ENCODE assay signal across 1 cellular context in genomic region chr13:60220072-60220471, GRCh38.
TF ChIP-seq lines count a peak whose summit lies in the region.

No MANE protein-coding gene starts in this region.

TF ChIP-seq in K562, 482 proteins besides CTCF, POLR2A, EP300 and RAD21 (continued from another document and continues in another):
- no peak for TF ChIP-seq ZBTB43 (CRISPR knock-in tag; IDR thresholded peaks at IDR 0.05)
- TF ChIP-seq ZNF695 (CRISPR knock-in tag; IDR thresholded peaks at IDR 0.05) = no peak
- no peak for TF ChIP-seq ETS1 (conservative IDR thresholded peaks at IDR 0.05; ENCODE audit: control insufficient read depth, low read depth, low read length)
- no peak for TF ChIP-seq MAFK (IDR thresholded peaks at IDR 0.05; ENCODE audit: low read length)
- TF ChIP-seq NFATC3 (IDR thresholded peaks at IDR 0.05) = no peak
- peak; percentile 64 for TF ChIP-seq MTA2 (IDR thresholded peaks at IDR 0.05; ENCODE audit: low read depth)
- TF ChIP-seq E4F1 (CRISPR knock-in tag; IDR thresholded peaks at IDR 0.05; ENCODE audit: borderline replicate concordance) = no peak
- no peak for TF ChIP-seq ZFX (CRISPR knock-in tag; IDR thresholded peaks at IDR 0.05)
- TF ChIP-seq ZNF24 (IDR thresholded peaks at IDR 0.05) = no peak
- TF ChIP-seq MYBL2 (IDR thresholded peaks at IDR 0.05; ENCODE audit: low read depth) = no peak
- TF ChIP-seq MYBL2 (CRISPR knock-in tag; IDR thresholded peaks at IDR 0.05; ENCODE audit: borderline replicate concordance) = no peak
- peak in 1 of 2 experiments; percentile 60; a peak in 1 of 4 replicates for TF ChIP-seq ZMIZ1 (IDR thresholded peaks at IDR 0.05; ENCODE audit: low read depth in 2 of 2, low read length in 2 of 2)
- TF ChIP-seq CAMTA2 (CRISPR knock-in tag; conservative IDR thresholded peaks at IDR 0.05) = no peak
- TF ChIP-seq MBD2 (IDR thresholded peaks at IDR 0.05; ENCODE audit: borderline replicate concordance, low read depth) = no peak
- TF ChIP-seq ARID3A (IDR thresholded peaks at IDR 0.05; ENCODE audit: borderline replicate concordance, low read depth, low read length) = peak; percentile 79; the same call in 1 of the 2 replicates
- TF ChIP-seq YBX1 (IDR thresholded peaks at IDR 0.05) = no peak
- TF ChIP-seq SOX6 (IDR thresholded peaks at IDR 0.05) = peak; percentile 33; the same call in 1 of the 2 replicates
- no peak for TF ChIP-seq IFI16 (CRISPR knock-in tag; IDR thresholded peaks at IDR 0.05)
- no peak for TF ChIP-seq THRB (CRISPR knock-in tag; conservative IDR thresholded peaks at IDR 0.05)
- TF ChIP-seq ZNF175 (CRISPR knock-in tag; IDR thresholded peaks at IDR 0.05; ENCODE audit: low read depth) = no peak
- TF ChIP-seq SREBF1 (IDR thresholded peaks at IDR 0.05; ENCODE audit: borderline replicate concordance, low read depth, low read length) = no peak
- no peak for TF ChIP-seq ZNF277 (CRISPR knock-in tag; IDR thresholded peaks at IDR 0.05; ENCODE audit: borderline replicate concordance)
- no peak for TF ChIP-seq MED1 (CRISPR knock-in tag; IDR thresholded peaks at IDR 0.05; ENCODE audit: borderline replicate concordance)
- no peak for TF ChIP-seq FOXO4 (CRISPR knock-in tag; IDR thresholded peaks at IDR 0.05)
- TF ChIP-seq PHB (CRISPR knock-in tag; IDR thresholded peaks at IDR 0.05) = no peak
- no peak for TF ChIP-seq KLF10 (CRISPR knock-in tag; IDR thresholded peaks at IDR 0.05)
- TF ChIP-seq IRF9 (tag; IDR thresholded peaks at IDR 0.05) = no peak
- TF ChIP-seq ZZZ3 (IDR thresholded peaks at IDR 0.05) = no peak
- TF ChIP-seq RBM15 (IDR thresholded peaks at IDR 0.05; ENCODE audit: insufficient read depth, low read length) = no peak
- no peak for TF ChIP-seq CREB5 (CRISPR knock-in tag; IDR thresholded peaks at IDR 0.05)
- peak; percentile 64; the same call in 1 of the 2 replicates for TF ChIP-seq JUN (IDR thresholded peaks at IDR 0.05; ENCODE audit: borderline replicate concordance, low read depth, low read length)
- no peak for TF ChIP-seq JUN (CRISPR knock-in tag; IDR thresholded peaks at IDR 0.05; ENCODE audit: borderline replicate concordance)
- no peak for TF ChIP-seq E2F6 (IDR thresholded peaks at IDR 0.05; ENCODE audit: borderline replicate concordance in 1 of 2, extremely low read depth in 1 of 2, insufficient read depth in 1 of 2, insufficient read length in 1 of 2, low read depth in 1 of 2, low read length in 1 of 2, poor library complexity in 1 of 2, severe bottlenecking in 1 of 2)
- TF ChIP-seq GABPA (tag; conservative IDR thresholded peaks at IDR 0.05; ENCODE audit: low read depth) = no peak
- TF ChIP-seq CBX8 (IDR thresholded peaks at IDR 0.05; ENCODE audit: borderline replicate concordance, extremely low read depth, low read depth, low read length, poor library complexity, severe bottlenecking) = no peak
- no peak for TF ChIP-seq ZNF121 (CRISPR knock-in tag; conservative IDR thresholded peaks at IDR 0.05)
- TF ChIP-seq ZNF518B (CRISPR knock-in tag; IDR thresholded peaks at IDR 0.05) = no peak
- no peak for TF ChIP-seq ETS2 (tag; IDR thresholded peaks at IDR 0.05; ENCODE audit: borderline replicate concordance, poor library complexity, severe bottlenecking)
